13 cellular contexts compared by ENCODE assay signal in the genomic region with DNA sequence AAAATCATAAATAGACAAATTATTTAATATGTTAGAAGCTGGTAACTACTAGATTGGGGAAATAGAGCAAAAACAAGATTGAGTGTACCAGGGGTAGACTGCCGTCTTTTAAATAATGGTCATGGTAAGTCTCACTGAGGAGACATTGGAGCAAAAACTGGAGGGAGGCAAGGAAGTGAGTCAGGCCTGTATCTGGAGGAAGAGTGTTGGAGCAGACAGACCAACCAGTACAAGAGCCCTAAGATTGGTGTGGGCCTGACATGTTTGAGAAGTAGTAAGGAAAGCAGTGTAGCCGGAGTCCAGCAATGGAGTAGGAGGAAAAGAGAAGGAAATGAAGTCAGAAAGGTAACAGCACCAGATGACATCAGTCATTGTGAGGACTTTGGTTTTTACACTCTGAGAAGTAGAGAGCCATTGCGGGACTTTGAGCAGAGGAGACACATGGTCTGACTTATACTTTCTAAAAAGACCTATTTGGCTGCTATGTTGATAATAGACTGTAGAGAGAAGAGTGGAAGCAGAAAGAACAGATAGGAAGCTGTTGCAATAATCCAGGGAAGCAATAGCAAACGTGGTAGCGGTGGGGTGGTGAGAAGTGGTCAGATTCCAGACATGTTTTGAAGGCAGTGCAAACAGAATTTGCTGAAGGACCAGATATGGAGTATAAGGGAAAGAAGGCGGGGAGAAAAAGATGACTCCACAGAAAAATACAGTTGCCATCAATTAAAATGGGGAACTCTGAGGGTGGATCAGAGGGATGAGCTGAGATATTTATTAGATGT. TPM values are rescaled to one million over a fixed set of nuclear protein-coding genes. Genes with fewer than 3 reads are reported as not detected.
"Had no signal": no experiment of that assay in that cellular context is flagged by ENCODE, and none has a peak within 500 bp of the region (broad histone marks: within the 10 kb centered on the region; RNA-seq: fewer than 3 reads in every experiment).

No MANE protein-coding gene starts in this region.

- FAIRE-seq: keratinocyte had no signal

- H3K27ac ChIP-seq: gastrocnemius medialis, heart right ventricle, neutrophil, psoas muscle, skin epidermis had no signal

- H3K4me1 ChIP-seq: gastrocnemius medialis, heart right ventricle, psoas muscle had no signal

- H3K27ac Mint-ChIP-seq: naive thymus-derived CD8-positive, alpha-beta T cell had no signal

- H3K9me3 ChIP-seq: gastrocnemius medialis, heart right ventricle, mucosa of descending colon, neutrophil, psoas muscle had no signal

- H3K36me3 ChIP-seq: gastrocnemius medialis, heart right ventricle, neutrophil had no signal

- DNase-seq: gastrocnemius medialis; heart right ventricle; mucosa of descending colon; naive thymus-derived CD8-positive, alpha-beta T cell; psoas muscle; retina; stimulated activated CD4-positive, alpha-beta T cell treated with anti-CD3 and anti-CD28 coated beads, Interleukin-12 subunit alpha, Interleukin-12 subunit beta, amount 100 ng/mL, for 4 hours; stimulated activated naive CD4-positive, alpha-beta T cell treated with Interleukin-2 at 50 U/mL for 16 hours had no signal

- H3K4me3 Mint-ChIP-seq: naive thymus-derived CD8-positive, alpha-beta T cell had no signal

- H3K4me3 ChIP-seq: gastrocnemius medialis, heart right ventricle, mucosa of descending colon, psoas muscle, skin epidermis had no signal

- H3K9me3 Mint-ChIP-seq: naive thymus-derived CD8-positive, alpha-beta T cell had no signal

- H3K27me3 ChIP-seq: gastrocnemius medialis, heart right ventricle, neutrophil had no signal

- H3K4me1 Mint-ChIP-seq: naive thymus-derived CD8-positive, alpha-beta T cell had no signal

RNA-seq across cellular contexts. Expression of a gene that starts 44.7 kb away (rescaled TPM):
- total RNA-seq: naive thymus-derived CD8-positive, alpha-beta T cell; osteoblast had no signal
- polyA plus RNA-seq: naive thymus-derived CD8-positive, alpha-beta T cell; neural cell had no signal
